In genomic region chr5:13745508-13745907, GRCh38 we compare ENCODE assay signal across 14 cellular contexts.
DNase-seq lines count a peak whose midpoint lies in the region; ATAC-seq and TF ChIP-seq lines count a peak whose summit lies in the region.
"Had no signal": no experiment of that assay in that cellular context is flagged by ENCODE, and none has a peak within 500 bp of the region (broad histone marks: within the 10 kb centered on the region; RNA-seq: fewer than 3 reads in every experiment).

No MANE protein-coding gene starts in this region.

- H3K4me1 ChIP-seq in Peyer's patch = no peaks in the 10 kb centered on the region
- H3K4me1 ChIP-seq: stomach had no signal

- H3K9me3 ChIP-seq in Peyer's patch = no peaks in the 10 kb centered on the region
- H3K9me3 ChIP-seq: stomach had no signal

- no peak for TF ChIP-seq POLR2A in Peyer's patch (IDR thresholded peaks at IDR 0.05)

- H3K27ac ChIP-seq in Peyer's patch = no peak overlapping the region
- H3K27ac ChIP-seq: stomach had no signal

- DNase-seq in EL (peak; percentile 76), RKO (ENCODE audit: low spot score) (peak; percentile 1), fibroblast of mammary gland (ENCODE audit: low read depth) (peak; percentile 31), non-pigmented ciliary epithelial cell (ENCODE audit: low read depth) (peak; percentile 46), UCSD-AML1 (lab: John Stamatoyannopoulos, UW; ENCODE audit: unreplicated experiment) (no peak), Peyer's patch (no peak), activated gamma-delta T cell (lab: John Stamatoyannopoulos, UW) (no peak)
- DNase-seq: endodermal cell, NCI-H1092, NCI-H510A treated with DMSO at 0.1 percent for 48 hours, retina, SHP77, stomach had no signal

- no peaks in the 10 kb centered on the region for H3K36me3 ChIP-seq in Peyer's patch
- H3K36me3 ChIP-seq: stomach had no signal

- TF ChIP-seq CTCF in fibroblast of mammary gland (conservative IDR thresholded peaks at IDR 0.05; ENCODE audit: control insufficient read depth, insufficient read depth, low read depth, low read length) = no peak
- no peak for TF ChIP-seq CTCF in Peyer's patch (IDR thresholded peaks at IDR 0.05)

- ATAC-seq in GM19455 (IDR thresholded peaks at IDR 0.05; ENCODE audit: unreplicated experiment) = no peak

- H3K27me3 ChIP-seq in Peyer's patch = no peaks in the 10 kb centered on the region
- H3K27me3 ChIP-seq: stomach had no signal

- H3K4me3 ChIP-seq in fibroblast of mammary gland (ENCODE audit: control insufficient read depth, low read depth, low read length) (no peak overlapping the region), Peyer's patch (no peak overlapping the region)
- H3K4me3 ChIP-seq: stomach had no signal

Comparison
In these comparisons a context has a peak if more than half of its experiments do, and no peak if none do; other contexts are left out.
1. DNase-seq: peak in EL (single experiment), RKO (single experiment), fibroblast of mammary gland (single experiment) and non-pigmented ciliary epithelial cell (single experiment); none in UCSD-AML1 (single experiment), Peyer's patch (0 of 3) and activated gamma-delta T cell (single experiment).